ENCODE assay signal across 34 cellular contexts in the genomic region with DNA sequence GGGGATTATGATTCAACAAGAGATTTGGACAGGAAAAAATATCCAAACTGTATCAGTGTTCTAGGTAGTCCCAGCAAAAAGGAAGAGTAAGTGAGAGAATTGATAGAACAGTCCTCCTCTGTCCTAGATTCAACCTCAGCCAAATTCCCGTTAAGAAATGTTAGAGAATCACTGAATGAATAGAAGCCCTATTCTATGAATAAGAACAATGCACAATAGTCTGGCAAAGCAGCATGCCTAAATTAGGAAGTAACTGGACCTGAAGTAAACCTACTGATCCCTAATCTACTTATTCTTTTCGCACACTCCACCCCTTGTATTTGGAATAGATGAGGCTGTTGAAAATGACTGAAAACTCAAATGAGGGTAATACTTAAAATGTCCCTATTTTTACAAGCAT.
"Had no signal": no experiment of that assay in that cellular context is flagged by ENCODE, and none has a peak within 500 bp of the region (broad histone marks: within the 10 kb centered on the region; RNA-seq: fewer than 3 reads in every experiment).

No MANE protein-coding gene starts in this region.

- H3K36me3 Mint-ChIP-seq: activated naive CD4-positive, alpha-beta T cell treated with anti-CD3 and anti-CD28 coated beads, Interleukin-2, amount 10 ng/mL, durations not matched to agents 7 days and 5 days; activated naive CD8-positive, alpha-beta T cell treated with anti-CD3 and anti-CD28 coated beads, Interleukin-2, amount 10 ng/mL, durations not matched to agents 7 days and 5 days; brain; stimulated activated memory B cell treated with anti-CD40 and anti-IgM and Interleukin-4, amounts not matched to agents 10 μg/mL and 1 μg/mL and 100 μg/mL, for 72 hours had no signal

- H3K36me3 ChIP-seq: ascending aorta, cardiac muscle cell, heart right ventricle, left lung, lower lobe of right lung, neutrophil, suprapubic skin, WERI-Rb-1 had no signal

- H3K27ac ChIP-seq: ascending aorta, cardiac muscle cell, coronary artery, heart right ventricle, left lung, lower lobe of right lung, neutrophil, suprapubic skin, WERI-Rb-1 had no signal

- H3K27me3 Mint-ChIP-seq: activated CD4-positive, alpha-beta memory T cell treated with anti-CD3 and anti-CD28 coated beads, Interleukin-2, amount 10 ng/mL, durations not matched to agents 7 days and 5 days; activated naive CD4-positive, alpha-beta T cell treated with anti-CD3 and anti-CD28 coated beads, Interleukin-2, amount 10 ng/mL, durations not matched to agents 7 days and 5 days; activated naive CD8-positive, alpha-beta T cell treated with anti-CD3 and anti-CD28 coated beads, Interleukin-2, amount 10 ng/mL, durations not matched to agents 7 days and 5 days; activated T-cell treated with anti-CD3 and anti-CD28 coated beads, Interleukin-2, amount 50 U/mL, for 24 hours; brain; natural killer cell treated with Interleukin-12 subunit alpha and Interleukin-12 subunit beta and Interleukin-15 and Interleukin-18, amount 100 ng/mL, for 72 hours; progenitor cell of endocrine pancreas; stimulated activated memory B cell treated with anti-CD40 and anti-IgM and Interleukin-4, amounts not matched to agents 10 μg/mL and 1 μg/mL and 100 μg/mL, for 72 hours; stimulated activated naive CD8-positive, alpha-beta T cell treated with anti-CD3 and anti-CD28 coated beads, Interleukin-15, amount 100 ng/mL, for 72 hours; T-helper 17 cell had no signal

- H3K4me3 Mint-ChIP-seq: activated CD4-positive, alpha-beta memory T cell treated with anti-CD3 and anti-CD28 coated beads, Interleukin-2, amount 10 ng/mL, durations not matched to agents 7 days and 5 days; activated naive CD4-positive, alpha-beta T cell treated with anti-CD3 and anti-CD28 coated beads, Interleukin-2, amount 10 ng/mL, durations not matched to agents 7 days and 5 days; activated naive CD8-positive, alpha-beta T cell treated with anti-CD3 and anti-CD28 coated beads, Interleukin-2, amount 10 ng/mL, durations not matched to agents 7 days and 5 days; activated T-cell treated with anti-CD3 and anti-CD28 coated beads, Interleukin-2, amount 50 U/mL, for 24 hours; brain; natural killer cell treated with Interleukin-12 subunit alpha and Interleukin-12 subunit beta and Interleukin-15 and Interleukin-18, amount 100 ng/mL, for 72 hours; stimulated activated memory B cell treated with anti-CD40 and anti-IgM and Interleukin-4, amounts not matched to agents 10 μg/mL and 1 μg/mL and 100 μg/mL, for 72 hours; stimulated activated naive CD8-positive, alpha-beta T cell treated with anti-CD3 and anti-CD28 coated beads, Interleukin-15, amount 100 ng/mL, for 72 hours; T-helper 17 cell had no signal

- H3K27me3 ChIP-seq: ascending aorta, cardiac muscle cell, heart right ventricle, left lung, neutrophil, suprapubic skin had no signal

- H3K4me1 ChIP-seq: ascending aorta, heart right ventricle, left lung, lower lobe of right lung, suprapubic skin had no signal

- H3K4me1 Mint-ChIP-seq: activated CD4-positive, alpha-beta memory T cell treated with anti-CD3 and anti-CD28 coated beads, Interleukin-2, amount 10 ng/mL, durations not matched to agents 7 days and 5 days; activated naive CD4-positive, alpha-beta T cell treated with anti-CD3 and anti-CD28 coated beads, Interleukin-2, amount 10 ng/mL, durations not matched to agents 7 days and 5 days; activated naive CD8-positive, alpha-beta T cell treated with anti-CD3 and anti-CD28 coated beads, Interleukin-2, amount 10 ng/mL, durations not matched to agents 7 days and 5 days; stimulated activated memory B cell treated with anti-CD40 and anti-IgM and Interleukin-4, amounts not matched to agents 10 μg/mL and 1 μg/mL and 100 μg/mL, for 72 hours; stimulated activated naive CD8-positive, alpha-beta T cell treated with anti-CD3 and anti-CD28 coated beads, Interleukin-15, amount 100 ng/mL, for 72 hours; T-helper 17 cell had no signal

- H3K4me3 ChIP-seq: ascending aorta, cardiac muscle cell, coronary artery, heart right ventricle, left lung, lower lobe of right lung, mucosa of descending colon, smooth muscle cell, suprapubic skin had no signal

- H3K9me3 ChIP-seq: ascending aorta, heart right ventricle, left lung, lower lobe of right lung, mucosa of descending colon, neutrophil, suprapubic skin had no signal

- H3K9me3 Mint-ChIP-seq: activated CD4-positive, alpha-beta memory T cell treated with anti-CD3 and anti-CD28 coated beads, Interleukin-2, amount 10 ng/mL, durations not matched to agents 7 days and 5 days; brain; stimulated activated memory B cell treated with anti-CD40 and anti-IgM and Interleukin-4, amounts not matched to agents 10 μg/mL and 1 μg/mL and 100 μg/mL, for 72 hours had no signal

- H3K4me2 ChIP-seq: smooth muscle cell had no signal

- DNase-seq: activated CD4-positive, alpha-beta memory T cell treated with anti-CD3 and anti-CD28 coated beads, Interleukin-2, amount 10 ng/mL, durations not matched to agents 7 days and 5 days; activated CD4-positive, alpha-beta T cell treated with anti-CD3 and anti-CD28 coated beads for 48 hours; activated CD8-positive, alpha-beta memory T cell treated with anti-CD3 and anti-CD28 coated beads, Interleukin-2, amount 50 U/mL, for 48 hours; activated gamma-delta T cell; activated naive CD4-positive, alpha-beta T cell treated with anti-CD3 and anti-CD28 coated beads, Interleukin-2, amount 10 ng/mL, durations not matched to agents 7 days and 5 days; activated naive CD8-positive, alpha-beta T cell treated with anti-CD3 and anti-CD28 coated beads, Interleukin-2, amount 10 ng/mL, durations not matched to agents 7 days and 5 days; activated T-cell treated with anti-CD3 and anti-CD28 coated beads, Interleukin-2, amount 50 U/mL, for 24 hours; heart right ventricle; left lung; lower lobe of right lung; mesendoderm; mucosa of descending colon; stimulated activated CD4-positive, alpha-beta T cell treated with anti-CD3 and anti-CD28 coated beads, Interleukin-1b, Interleukin-23, amount 100 ng/mL, for 48 hours; stimulated activated CD4-positive, alpha-beta T cell treated with anti-CD3 and anti-CD28 coated beads, Interleukin-4, amount 100 ng/mL, for 4 hours; stimulated activated CD8-positive, alpha-beta memory T cell treated with anti-CD3 and anti-CD28 coated beads, Interleukin-4, amount 100 ng/mL, for 48 hours; stimulated activated naive CD8-positive, alpha-beta T cell treated with anti-CD3 and anti-CD28 coated beads, Interleukin-15, amount 100 ng/mL, for 72 hours; SW 1271; T-helper 17 cell; T1000; trophoblast cell; WERI-Rb-1 had no signal

- FAIRE-seq: endothelial cell of umbilical vein, islet of Langerhans, urothelium cell line had no signal

- H3K27ac Mint-ChIP-seq: activated CD4-positive, alpha-beta memory T cell treated with anti-CD3 and anti-CD28 coated beads, Interleukin-2, amount 10 ng/mL, durations not matched to agents 7 days and 5 days; activated naive CD4-positive, alpha-beta T cell treated with anti-CD3 and anti-CD28 coated beads, Interleukin-2, amount 10 ng/mL, durations not matched to agents 7 days and 5 days; activated naive CD8-positive, alpha-beta T cell treated with anti-CD3 and anti-CD28 coated beads, Interleukin-2, amount 10 ng/mL, durations not matched to agents 7 days and 5 days; activated T-cell treated with anti-CD3 and anti-CD28 coated beads, Interleukin-2, amount 50 U/mL, for 24 hours; brain; natural killer cell treated with Interleukin-12 subunit alpha and Interleukin-12 subunit beta and Interleukin-15 and Interleukin-18, amount 100 ng/mL, for 72 hours; progenitor cell of endocrine pancreas; stimulated activated memory B cell treated with anti-CD40 and anti-IgM and Interleukin-4, amounts not matched to agents 10 μg/mL and 1 μg/mL and 100 μg/mL, for 72 hours; stimulated activated naive CD8-positive, alpha-beta T cell treated with anti-CD3 and anti-CD28 coated beads, Interleukin-15, amount 100 ng/mL, for 72 hours; T-helper 17 cell had no signal
